In the genomic region with DNA sequence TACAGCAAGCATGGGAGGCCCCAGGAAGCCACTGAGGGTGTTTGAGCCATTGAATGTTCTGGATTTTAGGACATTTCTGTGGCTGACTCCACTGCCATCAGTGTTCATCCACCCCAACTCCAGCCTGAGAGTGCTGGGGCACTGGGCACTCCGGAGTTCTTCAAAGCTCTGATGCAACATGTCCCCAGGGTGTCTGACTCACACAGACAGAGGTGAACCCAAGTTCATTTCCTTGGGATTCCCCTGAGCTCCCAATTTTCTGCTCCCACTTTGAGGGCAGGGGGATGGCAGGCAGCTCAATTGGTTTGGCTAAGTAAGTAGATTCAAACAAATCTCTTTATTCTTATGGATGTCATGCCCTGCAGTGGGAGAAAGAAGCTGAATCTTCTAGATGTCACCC, we compare ENCODE assay signal across 13 cellular contexts. TPM values are rescaled to one million over a fixed set of nuclear protein-coding genes. Genes with fewer than 3 reads are reported as not detected.
DNase-seq lines count a peak whose midpoint lies in the region; TF ChIP-seq lines count a peak whose summit lies in the region.
"Had no signal": no experiment of that assay in that cellular context is flagged by ENCODE, and none has a peak within 500 bp of the region (broad histone marks: within the 10 kb centered on the region; RNA-seq: fewer than 3 reads in every experiment).

No MANE protein-coding gene starts in this region.

- H3K4me3 ChIP-seq in osteoblast (ENCODE audit: insufficient read depth, low read length) (peak overlapping the region; percentile 32), suprapubic skin (no peak overlapping the region)

- peaks cover 48% of the 10 kb centered on the region for H3K4me1 ChIP-seq in osteoblast (ENCODE audit: insufficient read depth, low read length)
- H3K4me1 ChIP-seq in suprapubic skin, result peaks cover 40% of the 10 kb centered on the region

- H3K27ac ChIP-seq in osteoblast (ENCODE audit: low read depth, low read length) (peak overlapping the region; percentile 52), suprapubic skin (no peak overlapping the region)

- no peak for TF ChIP-seq CTCF in osteoblast (IDR thresholded peaks at IDR 0.05; ENCODE audit: extremely low read depth, low read depth, low read length)
- TF ChIP-seq CTCF in suprapubic skin (IDR thresholded peaks at IDR 0.05), result no peak

- intact Hi-C loops in posterior vena cava (cut with DNase I), result no loop called here

- in situ Hi-C loops in Caki2 (cut with HindIII; ENCODE audit: low pct_unique_long_range_greater_than_20kb, low sequenced_read_pairs), result no loop called here

- no peak for TF ChIP-seq POLR2A in suprapubic skin (IDR thresholded peaks at IDR 0.05)

- no peaks in the 10 kb centered on the region for H3K36me3 ChIP-seq in osteoblast (ENCODE audit: insufficient read depth, low read length)
- H3K36me3 ChIP-seq in suprapubic skin, result no peaks in the 10 kb centered on the region

- no peak overlapping the region for H2AFZ ChIP-seq in osteoblast (ENCODE audit: low read length)

- no peaks in the 10 kb centered on the region for H4K20me1 ChIP-seq in osteoblast (ENCODE audit: insufficient read depth, low read length)

- H3K79me2 ChIP-seq in osteoblast (ENCODE audit: insufficient read depth, low read length), result no peaks in the 10 kb centered on the region

- no peak for TF ChIP-seq EP300 in suprapubic skin (IDR thresholded peaks at IDR 0.05)

- 0% methylated on average over 1 of the region's 1 CpG for WGBS in suprapubic skin

- DNase-seq in Caki2 (ENCODE audit: low read depth) (peak; percentile 87), NCI-H69 (lab: John Stamatoyannopoulos, UW) (peak; percentile 65), epidermal melanocyte (ENCODE audit: insufficient read length, low spot score) (peak; percentile 54), osteoblast (ENCODE audit: insufficient read length, low spot score, missing footprints) (peak; percentile 95), DMS153 (lab: John Stamatoyannopoulos, UW) (no peak), posterior vena cava (ENCODE audit: low spot score) (no peak), HuH-7.5 (ENCODE audit: low spot score) (no peak), suprapubic skin (ENCODE audit: low spot score in 2 of 2) (no peak)
- DNase-seq: activated CD4-positive, alpha-beta T cell treated with anti-CD3 and anti-CD28 coated beads for 1 hour; central memory CD4-positive, alpha-beta T cell; islet precursor cell; NCI-H2227 treated with DMSO at 0.1 percent for 48 hours; stimulated activated CD4-positive, alpha-beta T cell treated with anti-CD3 and anti-CD28 coated beads, Interleukin-15, amount 100 ng/mL, for 24 hours had no signal

- H3K9me3 ChIP-seq in osteoblast (ENCODE audit: low read depth, low read length) (no peaks in the 10 kb centered on the region), suprapubic skin (no peaks in the 10 kb centered on the region)

- peak overlapping the region; percentile 62 for H3K4me2 ChIP-seq in osteoblast (ENCODE audit: insufficient read depth, low read length)

- H3K27me3 ChIP-seq in osteoblast (ENCODE audit: insufficient read depth, low read length) (no peaks in the 10 kb centered on the region), suprapubic skin (peaks cover 7% of the 10 kb centered on the region)

RNA-seq across cellular contexts. Expression of gene STRA6, which starts 2.2 kb away (rescaled TPM):
- 14.9 and 17.7 TPM in 2 replicates for total RNA-seq in Caki2 (2014; rRNA removed; shearing (Covaris generic); ENCODE audit: low replicate concordance)
- total RNA-seq in osteoblast, result under 0.01 and 0.36 TPM in 2 replicates
- 1 to 10 TPM in 1 of 2 donors, not detected in 1; 1.3 TPM for total RNA-seq in posterior vena cava
- under 1 TPM in 2 of 4 donors, not detected in 2; 0.26 to 0.39 TPM for total RNA-seq in suprapubic skin

RNA-seq across cellular contexts. Expression of gene ISLR, which starts 26.9 kb away (rescaled TPM):
- not detected in 2 replicates for total RNA-seq in Caki2 (2014; rRNA removed; shearing (Covaris generic); ENCODE audit: low replicate concordance)
- 77.5 and 106 TPM in 2 replicates for total RNA-seq in osteoblast
- 100 to 1,000 TPM in 1 of 2 donors, 10 to 100 TPM in 1; 51.7 to 108 TPM for total RNA-seq in posterior vena cava
- 10 to 100 TPM; 11.5 to 41.1 (median 18.1) TPM for total RNA-seq in suprapubic skin

RNA-seq across cellular contexts. Expression of gene CCDC33, which starts 35.7 kb away (rescaled TPM):
- 0.84 and 2.6 TPM in 2 replicates for total RNA-seq in Caki2 (2014; rRNA removed; shearing (Covaris generic); ENCODE audit: low replicate concordance)
- total RNA-seq in osteoblast (0.29 TPM in 1 of 2 replicates, not detected in the other), posterior vena cava (not detected), suprapubic skin (under 1 TPM in 1 of 4 donors, not detected in 3; 0.60 TPM)

Comparison
In these comparisons a context has a peak if more than half of its experiments do, and no peak if none do; other contexts are left out.
1. DNase-seq: peak in Caki2 (single experiment), NCI-H69 (single experiment), epidermal melanocyte (single experiment) and osteoblast (single experiment); none in DMS153 (single experiment), posterior vena cava (single experiment), HuH-7.5 (single experiment) and suprapubic skin (0 of 2).
2. RNA of gene ISLR, which starts 26.9 kb away (total RNA-seq): 51.7 to 108 TPM in posterior vena cava, 77.5 to 106 TPM in osteoblast and 11.5 to 41.1 TPM in suprapubic skin; not detected in Caki2; every median in the first group is over 10 times any median in the second.